1 cellular context compared by ENCODE assay signal in genomic region chr11:120208012-120208441, GRCh38.
TF ChIP-seq lines count a peak whose summit lies in the region.

No MANE protein-coding gene starts in this region.

TF ChIP-seq in HepG2, 621 proteins besides CTCF, POLR2A, EP300 and RAD21 (continued from another document and continues in another):
- no peak for TF ChIP-seq ZNF704 (CRISPR knock-in tag; IDR thresholded peaks at IDR 0.05; ENCODE audit: borderline replicate concordance)
- TF ChIP-seq ZNF556 (CRISPR knock-in tag; IDR thresholded peaks at IDR 0.05; ENCODE audit: borderline replicate concordance), result peak; percentile 87
- TF ChIP-seq MXD4 (CRISPR knock-in tag; IDR thresholded peaks at IDR 0.05), result no peak
- TF ChIP-seq HMGA1 (CRISPR knock-in tag; conservative IDR thresholded peaks at IDR 0.05), result no peak
- TF ChIP-seq ZNF691 (CRISPR knock-in tag; IDR thresholded peaks at IDR 0.05; ENCODE audit: borderline replicate concordance, low read depth), result peak; percentile 77; the same call in 1 of the 2 replicates
- TF ChIP-seq MXI1 (IDR thresholded peaks at IDR 0.05; ENCODE audit: borderline replicate concordance, low read depth, low read length), result 0 out of 3 replicates have a peak, but pooled peaks have one; percentile 23
- TF ChIP-seq ARNTL (CRISPR knock-in tag; IDR thresholded peaks at IDR 0.05), result peak; percentile 83
- TF ChIP-seq ZNF263 (CRISPR knock-in tag; IDR thresholded peaks at IDR 0.05), result peak; percentile 81
- TF ChIP-seq SIN3A (IDR thresholded peaks at IDR 0.05; ENCODE audit: borderline replicate concordance, low read depth, low read length), result no peak
- TF ChIP-seq ZNF124 (CRISPR knock-in tag; IDR thresholded peaks at IDR 0.05), result peak; percentile 34; the same call in 1 of the 2 replicates
- no peak for TF ChIP-seq FOXC1 (CRISPR knock-in tag; IDR thresholded peaks at IDR 0.05; ENCODE audit: borderline replicate concordance)
- TF ChIP-seq IRX3 (CRISPR knock-in tag; IDR thresholded peaks at IDR 0.05; ENCODE audit: borderline replicate concordance, low read depth), result no peak
- TF ChIP-seq ZNF687 (CRISPR knock-in tag; IDR thresholded peaks at IDR 0.05), result peak; percentile 58
- peak; percentile 59; the same call in 1 of the 2 replicates for TF ChIP-seq DPF2 (CRISPR knock-in tag; IDR thresholded peaks at IDR 0.05; ENCODE audit: borderline replicate concordance, low read depth)
- no peak for TF ChIP-seq ZNF782 (CRISPR knock-in tag; IDR thresholded peaks at IDR 0.05; ENCODE audit: borderline replicate concordance)
- no peak for TF ChIP-seq ZNF276 (CRISPR knock-in tag; IDR thresholded peaks at IDR 0.05; ENCODE audit: low read depth)
- TF ChIP-seq RFXAP (CRISPR knock-in tag; IDR thresholded peaks at IDR 0.05; ENCODE audit: borderline replicate concordance), result no peak
- TF ChIP-seq AKNA (CRISPR knock-in tag; IDR thresholded peaks at IDR 0.05; ENCODE audit: borderline replicate concordance), result no peak
- TF ChIP-seq HIC2 (CRISPR knock-in tag; IDR thresholded peaks at IDR 0.05; ENCODE audit: low read depth), result peak; percentile 81
- TF ChIP-seq ZNF614 (CRISPR knock-in tag; IDR thresholded peaks at IDR 0.05; ENCODE audit: borderline replicate concordance), result no peak
- TF ChIP-seq NR3C1 (CRISPR knock-in tag; IDR thresholded peaks at IDR 0.05), result no peak
- no peak for TF ChIP-seq FOXP1 (IDR thresholded peaks at IDR 0.05)
- 0 out of 2 replicates have a peak, but pooled peaks have one; percentile 5 for TF ChIP-seq FOXP1 (CRISPR knock-in tag; IDR thresholded peaks at IDR 0.05)
- TF ChIP-seq CENPBD1 (CRISPR knock-in tag; IDR thresholded peaks at IDR 0.05; ENCODE audit: borderline replicate concordance, low read depth), result no peak
- TF ChIP-seq ZNF383 (CRISPR knock-in tag; IDR thresholded peaks at IDR 0.05; ENCODE audit: borderline replicate concordance), result no peak
- TF ChIP-seq ZNF761 (CRISPR knock-in tag; conservative IDR thresholded peaks at IDR 0.05), result peak; percentile 74; the same call in 1 of the 2 replicates
- peak; percentile 60 for TF ChIP-seq ZBTB7B (CRISPR knock-in tag; IDR thresholded peaks at IDR 0.05)
- no peak for TF ChIP-seq ZNF720 (CRISPR knock-in tag; IDR thresholded peaks at IDR 0.05)
- TF ChIP-seq HDAC2 (CRISPR knock-in tag; IDR thresholded peaks at IDR 0.05), result peak; percentile 88; the same call in 1 of the 2 replicates
- TF ChIP-seq TOE1 (CRISPR knock-in tag; IDR thresholded peaks at IDR 0.05), result no peak
- TF ChIP-seq ERF (CRISPR knock-in tag; IDR thresholded peaks at IDR 0.05), result peak; percentile 57; the same call in 1 of the 2 replicates
- no peak for TF ChIP-seq MIXL1 (CRISPR knock-in tag; IDR thresholded peaks at IDR 0.05)
- peak; percentile 57; the same call in 1 of the 2 replicates for TF ChIP-seq POLR2G (IDR thresholded peaks at IDR 0.05; ENCODE audit: low read depth, low read length)
- TF ChIP-seq HIVEP1 (CRISPR knock-in tag; IDR thresholded peaks at IDR 0.05), result no peak
- peak; percentile 84; the same call in 1 of the 2 replicates for TF ChIP-seq SKIL (CRISPR knock-in tag; IDR thresholded peaks at IDR 0.05; ENCODE audit: borderline replicate concordance)
- no peak for TF ChIP-seq ATF4 (CRISPR knock-in tag; IDR thresholded peaks at IDR 0.05)
- peak; percentile 55 for TF ChIP-seq ZFY (CRISPR knock-in tag; IDR thresholded peaks at IDR 0.05)
- no peak for TF ChIP-seq HBP1 (CRISPR knock-in tag; IDR thresholded peaks at IDR 0.05; ENCODE audit: low read depth)
- TF ChIP-seq NCOR1 (IDR thresholded peaks at IDR 0.05; ENCODE audit: borderline replicate concordance, low read length), result no peak
- TF ChIP-seq ZNF207 (IDR thresholded peaks at IDR 0.05; ENCODE audit: borderline replicate concordance), result no peak
- TF ChIP-seq WIZ (CRISPR knock-in tag; IDR thresholded peaks at IDR 0.05), result no peak
- TF ChIP-seq JUND (CRISPR knock-in tag; IDR thresholded peaks at IDR 0.05), result no peak
- no peak for TF ChIP-seq ZNF326 (CRISPR knock-in tag; IDR thresholded peaks at IDR 0.05; ENCODE audit: borderline replicate concordance)
- TF ChIP-seq IKZF4 (CRISPR knock-in tag; IDR thresholded peaks at IDR 0.05; ENCODE audit: borderline replicate concordance, low read depth, not compliant biosample characterization), result no peak
- peak; percentile 84 for TF ChIP-seq RARA (CRISPR knock-in tag; IDR thresholded peaks at IDR 0.05)
